8 cellular contexts compared by ENCODE assay signal in genomic region chr20:4227085-4227821, GRCh38. TPM values are rescaled to one million over a fixed set of nuclear protein-coding genes. Genes with fewer than 3 reads are reported as not detected.
DNase-seq lines count a peak whose midpoint lies in the region; ATAC-seq and TF ChIP-seq lines count a peak whose summit lies in the region.

No MANE protein-coding gene starts in this region.

- peak; percentile 23 for ATAC-seq in Right ventricle myocardium superior (ENCODE audit: poor library complexity)
- ATAC-seq in PC-3: peak; percentile 34; the same call in 1 of the 2 replicates

- 0 out of 2 replicates have a peak overlapping the region, but pooled peaks have one; percentile 66 for H3K4me2 ChIP-seq in PC-3 (ENCODE audit: low read length)

- H3K4me3 ChIP-seq in PC-3 (ENCODE audit: low read length) (no peak overlapping the region), uterus (no peak overlapping the region)

- H3K36me3 ChIP-seq in PC-3 (ENCODE audit: low read depth, low read length) (no peaks in the 10 kb centered on the region), uterus (no peaks in the 10 kb centered on the region)

- no TSS peak for BruUV-seq in PC-3 (replicated peaks; lab: Mats Ljungman, UMichigan)

- H3K79me2 ChIP-seq in PC-3 (ENCODE audit: low read length): no peaks in the 10 kb centered on the region

- H2AFZ ChIP-seq in PC-3 (ENCODE audit: low read length): no peak overlapping the region

- POLR2A ChIA-PET in PC-3 (lab: Charles Lee; ENCODE audit: unreplicated experiment): no interaction called here

- CTCF ChIA-PET in PC-3 (lab: Charles Lee): no interaction called here

- H3K27ac ChIP-seq in PC-3 (ENCODE audit: low read length) (peak overlapping the region; percentile 86), uterus (peak overlapping the region; percentile 21 to 64)

- intact Hi-C loops in Right ventricle myocardium superior (cut with DNase I): no loop called here
- intact Hi-C loops in cardiac septum (cut with DNase I): no loop called here
- intact Hi-C loops in PC-3 (cut with micrococcal nuclease): no loop called here
- intact Hi-C loops in uterus (cut with DNase I; ENCODE audit: low total_unique reads): no loop called here

- peak; percentile 68 for TF ChIP-seq CTCF in PC-3 (conservative IDR thresholded peaks at IDR 0.05; ENCODE audit: low read depth, low read length)
- peak in 1 of 4 experiments; percentile 16 for TF ChIP-seq CTCF in uterus (IDR thresholded peaks at IDR 0.05)

- TF ChIP-seq POLR2A in uterus (IDR thresholded peaks at IDR 0.05): no peak

- H4K20me1 ChIP-seq in PC-3 (ENCODE audit: low read length): no peaks in the 10 kb centered on the region

- H3K27me3 ChIP-seq in PC-3 (ENCODE audit: low read length) (no peaks in the 10 kb centered on the region), uterus (no peaks in the 10 kb centered on the region)

- H3K9me3 ChIP-seq in PC-3 (ENCODE audit: low read length) (no peaks in the 10 kb centered on the region), uterus (no peaks in the 10 kb centered on the region)

- H3F3A ChIP-seq in PC-3 (ENCODE audit: low read length, unreplicated experiment): peaks cover 9% of the 10 kb centered on the region

- no peaks in the 10 kb centered on the region for H3K9me2 ChIP-seq in PC-3 (replicated peaks; ENCODE audit: low read length)

- H3K4me1 ChIP-seq in PC-3 (ENCODE audit: insufficient read depth, low read length) (peaks cover 33% of the 10 kb centered on the region), uterus (peaks cover 4 to 6% of the 10 kb centered on the region in 2 donors)

- no peak for DNase-seq in Right ventricle myocardium superior
- no peak for DNase-seq in cardiac septum (ENCODE audit: low spot score)
- DNase-seq in PC-3: peak; percentile 69
- peak; percentile 66 for DNase-seq in fibroblast of the conjunctiva (ENCODE audit: low read depth)
- DNase-seq in uterus: no peak
- no peak for DNase-seq in stimulated activated CD4-positive, alpha-beta T cell treated with anti-CD3 and anti-CD28 coated beads, Interleukin-4, amount 100 ng/mL, for 1 hour
- DNase-seq in D341Med (ENCODE audit: low spot score): no peak
- no peak for DNase-seq in stimulated activated CD4-positive, alpha-beta T cell treated with anti-CD3 and anti-CD28 coated beads, Interleukin-12 subunit alpha, Interleukin-12 subunit beta, amount 100 ng/mL, for 4 hours

- H3K9ac ChIP-seq in PC-3 (ENCODE audit: low read length): no peak overlapping the region

RNA-seq across cellular contexts. Expression of gene ADRA1D, which starts 21.8 kb away (rescaled TPM):
- total RNA-seq in Right ventricle myocardium superior (0.11 TPM), cardiac septum (0.40 TPM), PC-3 (2014; rRNA removed) (4.2 and 4.8 TPM in 2 replicates), uterus (1 to 10 TPM in 2 of 4 donors, under 1 TPM in 1, not detected in 1; 0.88 to 5.1 (median 2.8) TPM)

Comparison
In these comparisons a context has a peak if more than half of its experiments do, and no peak if none do; other contexts are left out.
1. DNase-seq: peak in PC-3 (single experiment) and fibroblast of the conjunctiva (single experiment); none in Right ventricle myocardium superior (single experiment), cardiac septum (single experiment), uterus (0 of 2), stimulated activated CD4-positive, alpha-beta T cell treated with anti-CD3 and anti-CD28 coated beads, Interleukin-4, amount 100 ng/mL, for 1 hour (single experiment), D341Med (single experiment) and stimulated activated CD4-positive, alpha-beta T cell treated with anti-CD3 and anti-CD28 coated beads, Interleukin-12 subunit alpha, Interleukin-12 subunit beta, amount 100 ng/mL, for 4 hours (single experiment).